Comparison of ENCODE assay signal across 8 cellular contexts in the genomic region with DNA sequence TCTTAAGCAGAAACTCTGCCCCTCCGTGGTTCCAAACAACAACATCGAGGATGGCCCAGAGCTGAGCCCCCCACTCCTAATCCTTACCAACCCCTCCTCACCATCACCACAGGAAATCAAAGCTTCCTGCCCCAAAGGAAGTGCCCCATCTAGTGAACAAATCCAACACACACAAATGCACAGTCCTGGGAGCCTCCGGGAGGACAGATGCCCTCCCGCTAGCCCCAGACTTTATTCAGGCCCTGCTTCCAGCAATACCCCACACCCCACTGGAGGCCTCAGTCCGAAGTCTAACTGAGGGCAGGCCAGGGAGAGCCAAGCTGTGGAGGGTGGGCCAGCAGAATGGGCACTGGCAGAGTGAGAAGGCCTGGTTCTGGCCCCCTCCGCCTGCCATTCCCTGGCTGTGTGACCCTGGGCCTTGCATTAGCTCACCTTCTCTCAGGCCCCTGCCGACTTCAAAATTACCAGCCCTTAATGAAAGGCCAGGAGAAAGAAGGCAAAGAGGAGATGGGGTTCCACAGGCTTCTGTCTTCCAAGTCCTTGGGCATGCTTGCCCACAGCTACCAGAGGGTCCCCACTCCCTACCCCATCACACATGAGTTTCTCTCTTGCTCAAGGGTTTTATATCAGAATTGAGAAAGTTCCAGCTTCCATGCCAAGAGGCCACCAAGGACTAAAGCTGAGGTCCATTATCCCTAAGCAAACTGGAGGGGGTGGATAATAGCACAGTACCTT. TPM values are rescaled to one million over a fixed set of nuclear protein-coding genes. Genes with fewer than 3 reads are reported as not detected.
DNase-seq lines count a peak whose midpoint lies in the region; ATAC-seq and TF ChIP-seq lines count a peak whose summit lies in the region.

No MANE protein-coding gene starts in this region.

- H2AFZ ChIP-seq in PC-9 (no peak overlapping the region), trophoblast cell (ENCODE audit: insufficient read depth, low read length, poor library complexity) (no peak overlapping the region)

- peak overlapping the region; percentile 85 for H3K4me3 ChIP-seq in DOHH2 (ENCODE audit: low read length)
- H3K4me3 ChIP-seq in PC-9 = peak overlapping the region; percentile 6; the same call in 1 of the 2 replicates
- peak overlapping the region; percentile 83 for H3K4me3 ChIP-seq in epithelial cell of proximal tubule (ENCODE audit: low read depth, low read length)
- H3K4me3 ChIP-seq in trophoblast cell (ENCODE audit: low read depth, low read length) = no peak overlapping the region

- no CpG with 5 or more reads among the region's 7 CpGs for WGBS in trophoblast cell (ENCODE audit: extremely low coverage, insufficient coverage, insufficient read length)

- H3K27ac ChIP-seq in DOHH2 (ENCODE audit: low read depth, low read length) = peak overlapping the region; percentile 99
- no peak overlapping the region for H3K27ac ChIP-seq in PC-9
- peak overlapping the region; percentile 52 for H3K27ac ChIP-seq in trophoblast cell (ENCODE audit: low read depth, low read length)

- POLR2A ChIA-PET in PC-9 (lab: Charles Lee; ENCODE audit: unreplicated experiment) = interaction anchor here (0.6 kb wide), 1 partner anchor 48 kb away, joined by 6 read pairs; no protein-coding TSS in a partner anchor

- no peak overlapping the region for H2BK12ac ChIP-seq in trophoblast cell (ENCODE audit: low read length)

- peak overlapping the region; percentile 60 for H3K18ac ChIP-seq in trophoblast cell (ENCODE audit: low read length)

- H3K27me3 ChIP-seq in DOHH2 (ENCODE audit: control insufficient read depth, low read length) (no peaks in the 10 kb centered on the region), PC-9 (ENCODE audit: insufficient read depth, low read depth) (no peaks in the 10 kb centered on the region), trophoblast cell (ENCODE audit: insufficient read depth, low read length) (no peaks in the 10 kb centered on the region)

- peak overlapping the region; percentile 75 for H3K4ac ChIP-seq in trophoblast cell (ENCODE audit: low read depth, low read length)

- no peak overlapping the region for H4K12ac ChIP-seq in trophoblast cell (ENCODE audit: low read depth, low read length)

- TF ChIP-seq CTCF in DOHH2 (IDR thresholded peaks at IDR 0.05; ENCODE audit: low read depth, low read length, poor library complexity, severe bottlenecking) (peak; percentile 50), PC-9 (conservative IDR thresholded peaks at IDR 0.05) (no peak), epithelial cell of proximal tubule (conservative IDR thresholded peaks at IDR 0.05; ENCODE audit: low read depth, low read length) (peak; percentile 43)

- ATAC-seq in HG03175 (IDR thresholded peaks at IDR 0.05; ENCODE audit: unreplicated experiment) (no peak), GM21528 (IDR thresholded peaks at IDR 0.05; ENCODE audit: low FRiP score, unreplicated experiment) (no peak)

- H2BK5ac ChIP-seq in trophoblast cell (ENCODE audit: low read depth, low read length, poor library complexity) = no peak overlapping the region

- H4K91ac ChIP-seq in trophoblast cell (ENCODE audit: low read depth, low read length) = peak overlapping the region; percentile 40

- peaks cover 81% of the 10 kb centered on the region for H3K4me1 ChIP-seq in DOHH2 (ENCODE audit: control insufficient read depth, low read length)
- peaks cover 75% of the 10 kb centered on the region for H3K4me1 ChIP-seq in PC-9 (replicated peaks; ENCODE audit: insufficient read depth)
- H3K4me1 ChIP-seq in trophoblast cell (ENCODE audit: control insufficient read depth in 1 of 2, insufficient read depth in 2 of 2, low read length in 2 of 2) = peaks cover 48 to 64% of the 10 kb centered on the region in 2 experiments

- peaks cover 46% of the 10 kb centered on the region for H3K79me1 ChIP-seq in trophoblast cell (ENCODE audit: low read length)

- CTCF ChIA-PET in PC-9 (lab: Charles Lee) = interaction anchor here (0.6 kb wide), 1 partner anchor 25 kb away, joined by 3 read pairs; no protein-coding TSS in a partner anchor

- H4K8ac ChIP-seq in trophoblast cell (ENCODE audit: low read depth, low read length) = no peak overlapping the region

- H2AK5ac ChIP-seq in trophoblast cell (ENCODE audit: low read length) = peak overlapping the region; percentile 86

- H3K9ac ChIP-seq in trophoblast cell (ENCODE audit: low read length) = no peak overlapping the region

- H4K20me1 ChIP-seq in DOHH2 (ENCODE audit: control insufficient read depth, insufficient read depth, low read depth, low read length) = 0 out of 2 replicates have a peak, but pooled peaks cover 2% of the 10 kb centered on the region
- peaks cover 5% of the 10 kb centered on the region; the same call in 1 of the 2 replicates for H4K20me1 ChIP-seq in PC-9 (ENCODE audit: insufficient read depth)

- no peaks in the 10 kb centered on the region for H3K9me2 ChIP-seq in DOHH2 (replicated peaks; ENCODE audit: control insufficient read depth, low read length)
- H3K9me2 ChIP-seq in PC-9 (ENCODE audit: insufficient read depth) = no peaks in the 10 kb centered on the region

- BruUV-seq in PC-9 (replicated peaks; lab: Mats Ljungman, UMichigan) = no TSS peak

- DNase-seq in PC-9 = no peak
- no peak for DNase-seq in epithelial cell of proximal tubule (ENCODE audit: low read depth)
- no peak for DNase-seq in trophoblast cell
- no peak for DNase-seq in nucleus accumbens (lab: John Stamatoyannopoulos, UW)
- no peak for DNase-seq in NCI-H446 (lab: John Stamatoyannopoulos, UW)

- H3K4me2 ChIP-seq in DOHH2 (ENCODE audit: low read length) (peak overlapping the region; percentile 87), PC-9 (peak overlapping the region; percentile 90), trophoblast cell (ENCODE audit: low read length) (peak overlapping the region; percentile 95)

- H3K14ac ChIP-seq in trophoblast cell (ENCODE audit: low read length) = peak overlapping the region; percentile 74

- H3K36me3 ChIP-seq in DOHH2 (ENCODE audit: control insufficient read depth, low read length) (peaks cover 52% of the 10 kb centered on the region), PC-9 (ENCODE audit: low read depth) (no peaks in the 10 kb centered on the region), trophoblast cell (ENCODE audit: control insufficient read depth in 1 of 2, insufficient read depth in 2 of 2, low read length in 2 of 2) (peaks cover 11 to 14% of the 10 kb centered on the region in 2 experiments)

- H3K79me2 ChIP-seq in DOHH2 (ENCODE audit: control insufficient read depth, low read length) (peaks cover 75% of the 10 kb centered on the region), PC-9 (ENCODE audit: low read depth) (peaks cover 71% of the 10 kb centered on the region), trophoblast cell (ENCODE audit: control insufficient read depth, insufficient read depth, low read length, poor library complexity) (peaks cover 54% of the 10 kb centered on the region)

- peak overlapping the region; percentile 29 for H2BK120ac ChIP-seq in trophoblast cell (ENCODE audit: insufficient read depth, low read length, poor library complexity)

- intact Hi-C loops in PC-9 (cut with micrococcal nuclease; ENCODE audit: unreplicated experiment) = no loop called here

- no peak overlapping the region for H3K23ac ChIP-seq in trophoblast cell (ENCODE audit: low read length)

- H3K9me3 ChIP-seq in DOHH2 (ENCODE audit: control insufficient read depth, insufficient read depth, low read length) (no peaks in the 10 kb centered on the region), PC-9 (ENCODE audit: insufficient read depth, low read depth) (no peaks in the 10 kb centered on the region), trophoblast cell (ENCODE audit: insufficient read depth, low read depth, low read length) (no peaks in the 10 kb centered on the region)

- H3F3A ChIP-seq in DOHH2 (ENCODE audit: control insufficient read depth, insufficient read depth) = peaks cover 33% of the 10 kb centered on the region
- peaks cover 44% of the 10 kb centered on the region for H3F3A ChIP-seq in PC-9 (ENCODE audit: insufficient read depth, low read depth)

RNA-seq across cellular contexts. Expression of gene HDAC7, which starts 2.3 kb away (rescaled TPM):
- total RNA-seq in PC-9 (2021) (106 and 114 TPM in 2 replicates), epithelial cell of proximal tubule (70.2 and 84.4 TPM in 2 replicates)
- polyA plus RNA-seq in trophoblast cell (2013) = 47.8 and 51.3 TPM in 2 replicates

RNA-seq across cellular contexts. Expression of gene SLC48A1, which starts 44.4 kb away (rescaled TPM):
- total RNA-seq in PC-9 (2021) (76.4 and 108 TPM in 2 replicates), epithelial cell of proximal tubule (10.4 and 51.8 TPM in 2 replicates)
- 4.7 and 4.8 TPM in 2 replicates for polyA plus RNA-seq in trophoblast cell (2013)

RNA-seq across cellular contexts. Expression of gene RAPGEF3, which starts 58.8 kb away (rescaled TPM):
- total RNA-seq in PC-9 (2021) (4.1 and 5.7 TPM in 2 replicates), epithelial cell of proximal tubule (8.5 and 102 TPM in 2 replicates)
- 0.68 and 0.78 TPM in 2 replicates for polyA plus RNA-seq in trophoblast cell (2013)
